ENCODE assay signal across 13 cellular contexts in genomic region chr19:4431808-4432674, GRCh38. TPM values are rescaled to one million over a fixed set of nuclear protein-coding genes. Genes with fewer than 3 reads are reported as not detected.
DNase-seq lines count a peak whose midpoint lies in the region; ATAC-seq, FAIRE-seq and TF ChIP-seq lines count a peak whose summit lies in the region.
"Had no signal": no experiment of that assay in that cellular context is flagged by ENCODE, and none has a peak within 500 bp of the region (broad histone marks: within the 10 kb centered on the region; RNA-seq: fewer than 3 reads in every experiment).

No MANE protein-coding gene starts in this region.

- DNase-seq in GM12891 (ENCODE audit: insufficient read length, low spot score): no peak
- peak; percentile 36 for DNase-seq in occipital lobe (lab: John Stamatoyannopoulos, UW)
- DNase-seq in NCI-H510A treated with DMSO at 0.1 percent for 48 hours (lab: John Stamatoyannopoulos, UW): no peak
- no peak for DNase-seq in activated CD8-positive, alpha-beta memory T cell treated with anti-CD3 and anti-CD28 coated beads for 24 hours
- DNase-seq in central memory CD4-positive, alpha-beta T cell: no peak
- DNase-seq: activated CD4-positive, alpha-beta T cell treated with anti-CD3 and anti-CD28 coated beads, Interleukin-2, amount 50 U/mL, for 1 hour; NCI-H1436 treated with DMSO at 0.1 percent for 48 hours; NCI-H774; retina had no signal

- no peak for TF ChIP-seq POLR2A in GM12891 (IDR thresholded peaks at IDR 0.05; ENCODE audit: low read depth, low read length)

- H3K27ac Mint-ChIP-seq in IgD-negative memory B cell: peak overlapping the region; percentile 82 to 98 (median 88)
- peak overlapping the region; percentile 83 for H3K27ac Mint-ChIP-seq in dendritic cell treated with granulocyte-macrophage colony-stimulating factor and Interleukin-4, amounts not matched to agents 40 ng/mL and 50 ng/mL, for 4 days

- intact Hi-C loops in dendritic cell treated with granulocyte-macrophage colony-stimulating factor and Interleukin-4, amounts not matched to agents 40 ng/mL and 50 ng/mL, for 4 days (cut with micrococcal nuclease): no loop called here

- peak; percentile 68 for FAIRE-seq in GM12891 (lab: Jason Lieb, UNC)
- FAIRE-seq: bronchial epithelial cell had no signal

- peaks cover 2% of the 10 kb centered on the region for H3K27me3 Mint-ChIP-seq in IgD-negative memory B cell
- peaks cover 2% of the 10 kb centered on the region for H3K27me3 Mint-ChIP-seq in dendritic cell treated with granulocyte-macrophage colony-stimulating factor and Interleukin-4, amounts not matched to agents 40 ng/mL and 50 ng/mL, for 4 days

- peaks cover 7 to 25% (median 23%) of the 10 kb centered on the region in 3 donors for H3K4me1 Mint-ChIP-seq in IgD-negative memory B cell
- H3K4me1 Mint-ChIP-seq in dendritic cell treated with granulocyte-macrophage colony-stimulating factor and Interleukin-4, amounts not matched to agents 40 ng/mL and 50 ng/mL, for 4 days (ENCODE audit: low read depth): peaks cover 44% of the 10 kb centered on the region

- ATAC-seq in GM19467 (IDR thresholded peaks at IDR 0.05; ENCODE audit: unreplicated experiment): no peak

- H3K9me3 Mint-ChIP-seq in IgD-negative memory B cell: no peaks in the 10 kb centered on the region
- no peaks in the 10 kb centered on the region for H3K9me3 Mint-ChIP-seq in dendritic cell treated with granulocyte-macrophage colony-stimulating factor and Interleukin-4, amounts not matched to agents 40 ng/mL and 50 ng/mL, for 4 days

- peak overlapping the region; percentile 77 to 96 (median 84) for H3K4me3 Mint-ChIP-seq in IgD-negative memory B cell
- peak overlapping the region; percentile 59 for H3K4me3 Mint-ChIP-seq in dendritic cell treated with granulocyte-macrophage colony-stimulating factor and Interleukin-4, amounts not matched to agents 40 ng/mL and 50 ng/mL, for 4 days

- H3K36me3 Mint-ChIP-seq in IgD-negative memory B cell: peaks cover 5% of the 10 kb centered on the region
- peaks cover 53% of the 10 kb centered on the region for H3K36me3 Mint-ChIP-seq in dendritic cell treated with granulocyte-macrophage colony-stimulating factor and Interleukin-4, amounts not matched to agents 40 ng/mL and 50 ng/mL, for 4 days (ENCODE audit: low read depth)

TF ChIP-seq in GM12891, 5 proteins besides CTCF, POLR2A, EP300 and RAD21:
- TF ChIP-seq POLR2AphosphoS5 (IDR thresholded peaks at IDR 0.05; ENCODE audit: low read depth, low read length): no peak
- TF ChIP-seq TAF1 (IDR thresholded peaks at IDR 0.05; ENCODE audit: low read depth, low read length): no peak
- TF ChIP-seq POU2F2 (IDR thresholded peaks at IDR 0.05; ENCODE audit: low read depth, low read length): no peak
- no peak for TF ChIP-seq SPI1 (IDR thresholded peaks at IDR 0.05; ENCODE audit: low read depth, low read length)
- TF ChIP-seq PAX5 (IDR thresholded peaks at IDR 0.05; ENCODE audit: insufficient read depth, low read length, severe bottlenecking): no peak

RNA-seq across cellular contexts. Expression of gene UBXN6, which starts 25.6 kb away (rescaled TPM):
- 36.2 TPM for polyA plus RNA-seq in GM12891 (2012; ENCODE audit: low read depth, missing spikeins)
- 7.0 TPM for polyA plus RNA-seq in IgD-negative memory B cell
- 54.7 TPM for total RNA-seq in occipital lobe

RNA-seq across cellular contexts. Expression of gene CHAF1A, which starts 29.6 kb away (rescaled TPM):
- polyA plus RNA-seq in GM12891 (2012; ENCODE audit: low read depth, missing spikeins): 21.8 TPM
- polyA plus RNA-seq in IgD-negative memory B cell: 6.9 TPM
- 6.2 TPM for total RNA-seq in occipital lobe

RNA-seq across cellular contexts. Expression of gene SH3GL1, which starts 31.7 kb away (rescaled TPM):
- 25.7 TPM for polyA plus RNA-seq in GM12891 (2012; ENCODE audit: low read depth, missing spikeins)
- 23.7 TPM for polyA plus RNA-seq in IgD-negative memory B cell
- 15.3 TPM for total RNA-seq in occipital lobe

RNA-seq across cellular contexts. Expression of gene HDGFL2, which starts 40.1 kb away (rescaled TPM):
- 33.5 TPM for polyA plus RNA-seq in GM12891 (2012; ENCODE audit: low read depth, missing spikeins)
- 31.9 TPM for polyA plus RNA-seq in IgD-negative memory B cell
- 32.8 TPM for total RNA-seq in occipital lobe
